In the genomic region with DNA sequence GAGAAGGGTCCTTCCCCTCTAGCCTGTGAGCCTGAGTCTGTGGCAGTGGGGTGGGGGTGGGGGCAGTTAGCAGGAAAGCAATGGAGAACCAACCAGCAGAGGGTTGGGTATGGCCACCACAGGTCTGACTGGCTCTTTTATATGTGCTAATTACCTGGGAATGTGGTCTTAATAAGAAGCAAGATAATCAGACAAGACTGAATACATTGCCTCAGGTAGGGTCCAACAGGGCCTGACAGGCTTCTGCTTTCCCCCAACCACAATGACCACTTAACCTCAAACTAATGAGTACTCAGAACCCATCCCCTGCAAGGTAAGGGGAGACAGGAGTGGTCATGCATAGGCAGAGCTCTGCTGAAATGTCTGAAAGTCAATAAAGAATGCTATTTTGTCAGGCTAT, we compare ENCODE assay signal across 24 cellular contexts. TPM values are rescaled to one million over a fixed set of nuclear protein-coding genes. Genes with fewer than 3 reads are reported as not detected.
DNase-seq lines count a peak whose midpoint lies in the region; ATAC-seq, FAIRE-seq and TF ChIP-seq lines count a peak whose summit lies in the region.
"Had no signal": no experiment of that assay in that cellular context is flagged by ENCODE, and none has a peak within 500 bp of the region (broad histone marks: within the 10 kb centered on the region; RNA-seq: fewer than 3 reads in every experiment).

No MANE protein-coding gene starts in this region.

- no peaks in the 10 kb centered on the region for H3K4me1 ChIP-seq in H1 (replicated peaks in 1 of 4; ENCODE audit: control insufficient read depth in 3 of 4, insufficient read depth in 4 of 4, low read length in 3 of 4)
- peaks cover 2% of the 10 kb centered on the region for H3K4me1 ChIP-seq in mesendoderm (ENCODE audit: control insufficient read depth, low read depth, low read length)
- H3K4me1 ChIP-seq: BE2C, BLaER1 had no signal

- H2BK20ac ChIP-seq in H1 (ENCODE audit: low read length): no peak overlapping the region

- H4K8ac ChIP-seq in H1 (ENCODE audit: extremely low read depth, insufficient read depth, low read length) (no peak overlapping the region), mesendoderm (ENCODE audit: low read depth, low read length) (no peak overlapping the region)

- H3K18ac ChIP-seq in H1 (ENCODE audit: extremely low read depth, low read length) (no peak overlapping the region), mesendoderm (ENCODE audit: low read length) (no peak overlapping the region)

- TF ChIP-seq POLR2A in H1 (IDR thresholded peaks at IDR 0.05; ENCODE audit: control extremely low read depth in 1 of 2, low read depth in 2 of 2, low read length in 2 of 2): no peak

- H3K79me2 ChIP-seq in H1 (ENCODE audit: control insufficient read depth in 1 of 2, insufficient read depth in 2 of 2, low read length in 2 of 2) (no peaks in the 10 kb centered on the region), mesendoderm (ENCODE audit: control insufficient read depth, insufficient read depth, low read length) (no peaks in the 10 kb centered on the region)

- no peak overlapping the region for H3K4ac ChIP-seq in H1 (replicated peaks; ENCODE audit: insufficient read length, low read depth, low read length)
- no peak overlapping the region for H3K4ac ChIP-seq in mesendoderm (ENCODE audit: low read depth, low read length)

- no peak overlapping the region for H2BK12ac ChIP-seq in H1 (ENCODE audit: low read depth, low read length)

- H3K36me3 ChIP-seq in H1 (ENCODE audit: control insufficient read depth in 2 of 4, insufficient read depth in 4 of 4, low read length in 3 of 4) (no peaks in the 10 kb centered on the region), mesendoderm (ENCODE audit: control insufficient read depth, insufficient read depth, low read length) (no peaks in the 10 kb centered on the region)
- H3K36me3 ChIP-seq: BE2C, BLaER1 had no signal

- CTCF ChIA-PET in H1 (lab: Charles Lee; ENCODE audit: partially characterized antibody): interaction anchor here (1.5 kb wide), 1 partner anchor 16 kb away, joined by 6 read pairs; no protein-coding TSS in a partner anchor

- H2BK15ac ChIP-seq in H1 (ENCODE audit: low read length): no peak overlapping the region
- no peak overlapping the region for H2BK15ac ChIP-seq in mesendoderm (replicated peaks; ENCODE audit: low read depth)

- H3K14ac ChIP-seq in H1 (ENCODE audit: insufficient read length): no peak overlapping the region

- no peaks in the 10 kb centered on the region for H3K23me2 ChIP-seq in H1 (ENCODE audit: low read depth, low read length)

- no peak overlapping the region for H3K27ac ChIP-seq in H1 (ENCODE audit: low read depth, low read length)
- no peak overlapping the region for H3K27ac ChIP-seq in mesendoderm (ENCODE audit: low read depth, low read length)
- H3K27ac ChIP-seq: BLaER1 had no signal

- no peak overlapping the region for H3K4me3 ChIP-seq in H1 (ENCODE audit: extremely low read depth in 1 of 4, insufficient read depth in 2 of 4, low read depth in 3 of 4, low read length in 4 of 4)
- H3K4me3 ChIP-seq in mesendoderm (ENCODE audit: low read length): no peak overlapping the region
- H3K4me3 ChIP-seq: BLaER1 had no signal

- H4K5ac ChIP-seq in H1 (ENCODE audit: insufficient read length, low read depth, low read length) (no peak overlapping the region), mesendoderm (ENCODE audit: low read length) (no peak overlapping the region)

- no peak overlapping the region for H2BK120ac ChIP-seq in H1 (replicated peaks; ENCODE audit: low read depth, low read length)
- no peak overlapping the region for H2BK120ac ChIP-seq in mesendoderm (ENCODE audit: low read depth, low read length)

- no peak overlapping the region for H3K23ac ChIP-seq in H1 (ENCODE audit: insufficient read length)
- H3K23ac ChIP-seq in mesendoderm (ENCODE audit: low read length): no peak overlapping the region

- H3K9ac ChIP-seq in H1 (replicated peaks in 1 of 4; ENCODE audit: extremely low read depth in 1 of 4, low read depth in 3 of 4, low read length in 3 of 4): no peak overlapping the region
- no peak overlapping the region for H3K9ac ChIP-seq in mesendoderm (ENCODE audit: low read length)
- H3K9ac ChIP-seq: BLaER1 had no signal

- H4K91ac ChIP-seq in H1 (replicated peaks; ENCODE audit: insufficient read length, low read length): no peak overlapping the region

- H3K56ac ChIP-seq in H1 (replicated peaks; ENCODE audit: insufficient read length, low read depth, low read length) (no peak overlapping the region), mesendoderm (ENCODE audit: low read length) (no peak overlapping the region)

- FAIRE-seq in H1 (lab: Jason Lieb, UNC): no peak
- FAIRE-seq: A204.1, GM12891, GM19239 had no signal

- H3K9me3 ChIP-seq in H1 (ENCODE audit: insufficient read depth in 2 of 2, low read depth in 1 of 2, low read length in 1 of 2): peaks cover 0 to 4% of the 10 kb centered on the region in 2 experiments; a peak in 1 of 4 replicates
- H3K9me3 ChIP-seq: BE2C had no signal

- no peaks in the 10 kb centered on the region for H4K20me1 ChIP-seq in H1 (replicated peaks in 1 of 2; ENCODE audit: control insufficient read depth in 1 of 2, insufficient read depth in 2 of 2, low read length in 2 of 2)
- H4K20me1 ChIP-seq: BLaER1 had no signal

- TF ChIP-seq CTCF in H1 (IDR thresholded peaks at IDR 0.05; ENCODE audit: control extremely low read depth in 1 of 3, insufficient read depth in 1 of 3, low read depth in 1 of 3, low read length in 3 of 3): no peak

- H3K27me3 ChIP-seq in H1 (replicated peaks in 1 of 4; ENCODE audit: control insufficient read depth in 3 of 4, extremely low read depth in 1 of 4, insufficient read depth in 3 of 4, low read length in 3 of 4): no peaks in the 10 kb centered on the region
- H3K27me3 ChIP-seq in mesendoderm (ENCODE audit: insufficient read depth, low read length, poor library complexity): no peaks in the 10 kb centered on the region
- H3K27me3 ChIP-seq: BE2C, BLaER1 had no signal

- no peak overlapping the region for H3K4me2 ChIP-seq in H1 (ENCODE audit: insufficient read depth in 1 of 2, low read depth in 2 of 2, low read length in 2 of 2)
- no peak overlapping the region for H3K4me2 ChIP-seq in mesendoderm (ENCODE audit: low read length)
- H3K4me2 ChIP-seq: BLaER1 had no signal

- POLR2A ChIA-PET in H1 (lab: Charles Lee; ENCODE audit: partially characterized antibody): no interaction called here

- H3K79me1 ChIP-seq in H1 (ENCODE audit: low read depth, low read length) (no peaks in the 10 kb centered on the region), mesendoderm (ENCODE audit: low read length) (no peaks in the 10 kb centered on the region)

- H2BK5ac ChIP-seq in H1 (ENCODE audit: low read depth, low read length): no peak overlapping the region
- H2BK5ac ChIP-seq in mesendoderm (ENCODE audit: low read length): no peak overlapping the region

- H2AK5ac ChIP-seq in H1 (ENCODE audit: low read depth, low read length) (no peak overlapping the region), mesendoderm (ENCODE audit: low read length) (no peak overlapping the region)

- peak overlapping the region; percentile 90 for H2AFZ ChIP-seq in H1 (ENCODE audit: low read length)

- no peak for ATAC-seq in GM21529 (IDR thresholded peaks at IDR 0.05; ENCODE audit: unreplicated experiment)

- no peak for TF ChIP-seq RAD21 in H1 (IDR thresholded peaks at IDR 0.05 in 1 of 2, conservative IDR thresholded peaks at IDR 0.05 in 1 of 2; ENCODE audit: low read depth in 2 of 2, low read length in 2 of 2)

- DNase-seq in H1 (ENCODE audit: low read depth in 1 of 2, low spot score in 2 of 2): no peak
- peak; percentile 36 for DNase-seq in mesendoderm
- no peak for DNase-seq in activated CD4-positive, alpha-beta T cell treated with anti-CD3 and anti-CD28 coated beads for 1 hour
- DNase-seq in amygdala (lab: John Stamatoyannopoulos, UW): no peak
- DNase-seq: 8988T; ACHN; BE2C; C1 segment of cervical spinal cord; CD4-positive, alpha-beta memory T cell; CD4-positive, CD25-positive, alpha-beta regulatory T cell; CD8-positive, alpha-beta memory T cell; COR-L47; DMS 273 treated with DMSO at 0.1 percent for 48 hours; DMS153; DMS53; DMS79; DND-41; EL; GF-D8 had no signal

- TF ChIP-seq EP300 in H1 (IDR thresholded peaks at IDR 0.05; ENCODE audit: borderline replicate concordance in 1 of 2, low read depth in 2 of 2, low read length in 2 of 2): no peak

TF ChIP-seq in H1, 55 proteins besides CTCF, POLR2A, EP300 and RAD21 (continues in another document):
- no peak for TF ChIP-seq EZH2 (IDR thresholded peaks at IDR 0.05; ENCODE audit: low read depth, low read length, severe bottlenecking)

RNA-seq across cellular contexts. Expression of a gene that starts 39.2 kb away (rescaled TPM):
- 93.0 and 101 TPM in 2 replicates for total RNA-seq in H1 (2021; fragmentation: NEBNext Ultra II Directional; extraction: Animal tissue kit (Norgen Biotek cat#: 25700))
- 10.2 and 22.4 TPM in 2 replicates for polyA plus RNA-seq in H1 (2011; rRNA removed)
- 25.1 TPM for polyA plus RNA-seq in H1 (2011; cell fraction: cytosol; rRNA removed)
- 23.9 TPM for polyA plus RNA-seq in H1 (2011; cell fraction: nucleus; rRNA removed)
- 34.2 to 64.5 TPM (median 42.5 TPM) in 4 replicates for polyA plus RNA-seq in H1 (2012, experiment 1 of 2)
- 3.8 TPM for polyA plus RNA-seq in H1 (2012, experiment 2 of 2)
- 112 TPM for polyA plus RNA-seq in H1 (2013, experiment 1 of 2)
- 124 TPM for polyA plus RNA-seq in H1 (2013, experiment 2 of 2)
- 58.7 and 85.3 TPM in 2 replicates for polyA minus RNA-seq in H1 (2011; rRNA and poly(A)+ RNA removed)
- 25.8 TPM for polyA minus RNA-seq in H1 (2011; cell fraction: cytosol; rRNA and poly(A)+ RNA removed)
- 68.9 TPM for polyA minus RNA-seq in H1 (2011; cell fraction: nucleus; rRNA and poly(A)+ RNA removed)
- polyA plus RNA-seq in mesendoderm (2013, experiment 1 of 2): 75.1 TPM
- polyA plus RNA-seq in mesendoderm (2013, experiment 2 of 2): 76.3 TPM

RNA-seq across cellular contexts. Expression of a gene that starts 44.6 kb away (rescaled TPM):
- total RNA-seq in H1 (2021; fragmentation: NEBNext Ultra II Directional; extraction: Animal tissue kit (Norgen Biotek cat#: 25700)): 46.5 and 48.9 TPM in 2 replicates
- polyA plus RNA-seq in H1 (2011; rRNA removed): 27.8 and 30.1 TPM in 2 replicates
- 38.6 TPM for polyA plus RNA-seq in H1 (2011; cell fraction: cytosol; rRNA removed)
- 33.7 TPM for polyA plus RNA-seq in H1 (2011; cell fraction: nucleus; rRNA removed)
- polyA plus RNA-seq in H1 (2012, experiment 1 of 2): 39.7 to 43.3 TPM (median 41.1 TPM) in 4 replicates
- polyA plus RNA-seq in H1 (2012, experiment 2 of 2): 41.9 TPM
- polyA plus RNA-seq in H1 (2013, experiment 1 of 2): 36.8 TPM
- 37.7 TPM for polyA plus RNA-seq in H1 (2013, experiment 2 of 2)
- 23.5 and 25.7 TPM in 2 replicates for polyA minus RNA-seq in H1 (2011; rRNA and poly(A)+ RNA removed)
- 14.1 TPM for polyA minus RNA-seq in H1 (2011; cell fraction: cytosol; rRNA and poly(A)+ RNA removed)
- 20.2 TPM for polyA minus RNA-seq in H1 (2011; cell fraction: nucleus; rRNA and poly(A)+ RNA removed)
- polyA plus RNA-seq in mesendoderm (2013, experiment 1 of 2): 44.6 TPM
- 39.5 TPM for polyA plus RNA-seq in mesendoderm (2013, experiment 2 of 2)
